16 cellular contexts compared by ENCODE assay signal in the genomic region with DNA sequence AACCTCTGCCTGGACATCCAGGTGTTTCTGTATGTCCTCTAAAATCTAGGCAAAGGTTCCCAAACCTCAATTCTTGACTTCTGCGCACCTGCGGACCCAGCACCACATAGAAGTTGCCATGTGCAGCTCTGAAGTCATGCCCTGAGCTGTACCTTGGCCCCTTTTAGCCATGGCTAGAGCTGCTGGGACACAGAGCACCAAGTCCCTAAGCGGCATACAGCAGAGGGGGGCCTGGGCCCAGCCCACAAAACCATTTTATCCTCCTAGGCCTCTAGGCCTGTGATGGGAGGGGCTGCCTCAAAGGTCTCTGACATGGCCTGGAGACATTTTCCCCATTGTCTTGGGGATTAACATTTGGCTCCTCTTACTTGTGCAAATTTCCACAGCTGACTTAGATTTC.
"Had no signal": no experiment of that assay in that cellular context is flagged by ENCODE, and none has a peak within 500 bp of the region (broad histone marks: within the 10 kb centered on the region; RNA-seq: fewer than 3 reads in every experiment).

No MANE protein-coding gene starts in this region.

- H3K9me3 Mint-ChIP-seq: activated T-helper 17 cell treated with anti-CD3 and anti-CD28 coated beads, Interleukin-2, amount 50 U/mL, for 72 hours had no signal

- H3K4me3 ChIP-seq: smooth muscle cell, transverse colon had no signal

- H3K36me3 ChIP-seq: transverse colon had no signal

- DNase-seq: activated CD4-positive, CD25-positive, alpha-beta regulatory T cell treated with anti-CD3 and anti-CD28 coated beads, Interleukin-2, amount 50 U/mL, for 72 hours; anterior cingulate cortex; dermis blood vessel endothelial cell; hippocampal formation; kidney glomerular epithelial cell; posterior cingulate gyrus; right cardiac atrium; stimulated activated naive B cell treated with anti-CD40 and anti-IgM and Interleukin-4, amounts not matched to agents 10 μg/mL and 1 μg/mL and 100 μg/mL, for 72 hours; SW 1271; transverse colon had no signal

- H3K27me3 Mint-ChIP-seq: activated naive CD4-positive, alpha-beta T cell treated with anti-CD3 and anti-CD28 coated beads, Interleukin-2, amount 50 U/mL, for 24 hours; activated T-helper 17 cell treated with anti-CD3 and anti-CD28 coated beads, Interleukin-2, amount 50 U/mL, for 72 hours; stimulated activated naive B cell treated with anti-CD40 and anti-IgM and Interleukin-4, amounts not matched to agents 10 μg/mL and 1 μg/mL and 100 μg/mL, for 72 hours had no signal

- H3K4me1 Mint-ChIP-seq: mesothelial cell of epicardium had no signal

- H3K27ac ChIP-seq: transverse colon had no signal

- H3K4me2 ChIP-seq: smooth muscle cell had no signal

- ATAC-seq: esophagus mucosa; right cardiac atrium; stimulated activated naive B cell treated with anti-CD40 and anti-IgM and Interleukin-4, amounts not matched to agents 10 μg/mL and 1 μg/mL and 100 μg/mL, for 72 hours had no signal

- H3K4me3 Mint-ChIP-seq: activated naive CD4-positive, alpha-beta T cell treated with anti-CD3 and anti-CD28 coated beads, Interleukin-2, amount 50 U/mL, for 24 hours; mesothelial cell of epicardium; T-helper 2 cell treated with Interferon-gamma antibody and Interleukin-4, amounts not matched to agents 5 μg/mL and 100 μg/mL, for 36 hours had no signal

- H3K27me3 ChIP-seq: transverse colon had no signal

- H3K27ac Mint-ChIP-seq: mesothelial cell of epicardium had no signal
